In genomic region chr1:50977575-50978143, GRCh38 we compare ENCODE assay signal across 1 cellular context.
A peak's percentile ranks its signal among the peaks of the same experiment; 100 is the strongest.
TF ChIP-seq lines count a peak whose summit lies in the region.

No MANE protein-coding gene starts in this region.

TF ChIP-seq in K562, 482 proteins besides CTCF, POLR2A, EP300 and RAD21 (continued from another document and continues in another):
- 0 out of 2 replicates have a peak, but pooled peaks have one; percentile 13 for TF ChIP-seq SAFB (IDR thresholded peaks at IDR 0.05; ENCODE audit: borderline replicate concordance, low read depth, low read length)
- TF ChIP-seq MEF2A (IDR thresholded peaks at IDR 0.05; ENCODE audit: control insufficient read depth, low read depth, low read length), result no peak
- TF ChIP-seq PPARD (CRISPR knock-in tag; IDR thresholded peaks at IDR 0.05), result no peak
- no peak for TF ChIP-seq ZNF280B (CRISPR knock-in tag; IDR thresholded peaks at IDR 0.05)
- TF ChIP-seq HNRNPL (IDR thresholded peaks at IDR 0.05; ENCODE audit: low read depth, low read length), result no peak; the same call in 1 of the 2 replicates
- peak; percentile 23; the same call in 1 of the 2 replicates for TF ChIP-seq TOE1 (IDR thresholded peaks at IDR 0.05; ENCODE audit: borderline replicate concordance)
- no peak for TF ChIP-seq TOE1 (CRISPR knock-in tag; IDR thresholded peaks at IDR 0.05; ENCODE audit: borderline replicate concordance, low read depth)
- TF ChIP-seq SMARCA5 (IDR thresholded peaks at IDR 0.05), result no peak
- no peak for TF ChIP-seq HOMEZ (CRISPR knock-in tag; IDR thresholded peaks at IDR 0.05)
- TF ChIP-seq KDM5B (IDR thresholded peaks at IDR 0.05; ENCODE audit: insufficient replicate concordance, low read depth, low read length), result peak; percentile 55
- no peak; the same call in 1 of the 2 replicates for TF ChIP-seq TCF7 (IDR thresholded peaks at IDR 0.05; ENCODE audit: borderline replicate concordance)
- TF ChIP-seq CBX2 (IDR thresholded peaks at IDR 0.05; ENCODE audit: insufficient read depth, low read length, poor library complexity, severe bottlenecking), result no peak
- TF ChIP-seq CTCFL (IDR thresholded peaks at IDR 0.05; ENCODE audit: borderline replicate concordance, insufficient read depth, low read depth, low read length, poor library complexity, severe bottlenecking), result peak; percentile 2
- no peak for TF ChIP-seq ZNF695 (CRISPR knock-in tag; IDR thresholded peaks at IDR 0.05)
- TF ChIP-seq ZBTB17 (CRISPR knock-in tag; IDR thresholded peaks at IDR 0.05), result no peak; the same call in 1 of the 2 replicates
- TF ChIP-seq PHF20 (IDR thresholded peaks at IDR 0.05; ENCODE audit: partially characterized antibody), result no peak
- no peak for TF ChIP-seq HMG20A (CRISPR knock-in tag; conservative IDR thresholded peaks at IDR 0.05)
- TF ChIP-seq RBM22 (IDR thresholded peaks at IDR 0.05; ENCODE audit: low read depth, low read length, poor library complexity, severe bottlenecking), result peak; percentile 89
- peak; percentile 73; the same call in 1 of the 2 replicates for TF ChIP-seq E2F1 (CRISPR knock-in tag; IDR thresholded peaks at IDR 0.05)
- no peak for TF ChIP-seq ZNF655 (CRISPR knock-in tag; IDR thresholded peaks at IDR 0.05)
- TF ChIP-seq NFRKB (IDR thresholded peaks at IDR 0.05; ENCODE audit: low read depth), result peak; percentile 21; the same call in 1 of the 2 replicates
- TF ChIP-seq NFYB (IDR thresholded peaks at IDR 0.05; ENCODE audit: extremely low read depth, insufficient read length), result no peak
- TF ChIP-seq PURB (CRISPR knock-in tag; IDR thresholded peaks at IDR 0.05; ENCODE audit: low read depth), result no peak
- TF ChIP-seq NCOA6 (IDR thresholded peaks at IDR 0.05), result peak; percentile 48; the same call in 1 of the 2 replicates
- TF ChIP-seq PML (IDR thresholded peaks at IDR 0.05; ENCODE audit: low read length), result peak; percentile 42; the same call in 1 of the 2 replicates
- TF ChIP-seq ZNF3 (CRISPR knock-in tag; IDR thresholded peaks at IDR 0.05), result no peak
- TF ChIP-seq RNF2 (IDR thresholded peaks at IDR 0.05), result no peak; the same call in none of the 2 replicates
- TF ChIP-seq CCAR2 (IDR thresholded peaks at IDR 0.05; ENCODE audit: low read depth, low read length), result no peak
- no peak for TF ChIP-seq LARP7 (IDR thresholded peaks at IDR 0.05)
- peak; percentile 92 for TF ChIP-seq PHF8 (IDR thresholded peaks at IDR 0.05; ENCODE audit: borderline replicate concordance, low read length)
- peak in 1 of 2 experiments; percentile 95; a peak in 1 of 4 replicates for TF ChIP-seq ZNF639 (CRISPR knock-in tag; conservative IDR thresholded peaks at IDR 0.05 in 1 of 2, IDR thresholded peaks at IDR 0.05 in 1 of 2)
- 0 out of 2 replicates have a peak, but pooled peaks have one; percentile 52 for TF ChIP-seq RHOXF2B (CRISPR knock-in tag; conservative IDR thresholded peaks at IDR 0.05)
- TF ChIP-seq CHD2 (IDR thresholded peaks at IDR 0.05; ENCODE audit: low read depth, low read length), result no peak
- TF ChIP-seq CGGBP1 (CRISPR knock-in tag; IDR thresholded peaks at IDR 0.05), result no peak
- TF ChIP-seq POU5F1 (IDR thresholded peaks at IDR 0.05; ENCODE audit: borderline replicate concordance, low read depth, low read length, partially characterized antibody), result no peak
- TF ChIP-seq ZNF449 (CRISPR knock-in tag; IDR thresholded peaks at IDR 0.05), result no peak
- TF ChIP-seq RCOR1 (IDR thresholded peaks at IDR 0.05; ENCODE audit: borderline replicate concordance in 1 of 2, low read depth in 2 of 2, low read length in 2 of 2), result peak in 1 of 2 experiments; percentile 58; a peak in 2 of 4 replicates
- peak; percentile 69; the same call in 1 of the 2 replicates for TF ChIP-seq IRF1 (CRISPR knock-in tag; IDR thresholded peaks at IDR 0.05; ENCODE audit: borderline replicate concordance)
- TF ChIP-seq ETS1 (conservative IDR thresholded peaks at IDR 0.05; ENCODE audit: control insufficient read depth, low read depth, low read length), result no peak
- TF ChIP-seq C11orf30 (IDR thresholded peaks at IDR 0.05; ENCODE audit: low read depth), result no peak
- peak in 1 of 2 experiments; percentile 42; a peak in 2 of 4 replicates for TF ChIP-seq MLLT1 (IDR thresholded peaks at IDR 0.05)
- TF ChIP-seq KAT7 (CRISPR knock-in tag; IDR thresholded peaks at IDR 0.05; ENCODE audit: borderline replicate concordance), result 0 out of 2 replicates have a peak, but pooled peaks have one; percentile 14
- no peak for TF ChIP-seq KLF1 (tag; IDR thresholded peaks at IDR 0.05)
- no peak for TF ChIP-seq FOXA1 (IDR thresholded peaks at IDR 0.05; ENCODE audit: borderline replicate concordance)
- TF ChIP-seq ZBTB43 (CRISPR knock-in tag; IDR thresholded peaks at IDR 0.05), result 0 out of 2 replicates have a peak, but pooled peaks have one; percentile 9
- peak; percentile 30; the same call in 1 of the 2 replicates for TF ChIP-seq ZNF766 (CRISPR knock-in tag; conservative IDR thresholded peaks at IDR 0.05)
- TF ChIP-seq NCOA4 (IDR thresholded peaks at IDR 0.05; ENCODE audit: partially characterized antibody), result no peak
- no peak for TF ChIP-seq SMAD3 (CRISPR knock-in tag; conservative IDR thresholded peaks at IDR 0.05)
- peak; percentile 77 for TF ChIP-seq TAF7 (tag; IDR thresholded peaks at IDR 0.05)
